9 cellular contexts compared by ENCODE assay signal in genomic region chr2:63078852-63079606, GRCh38. TPM values are rescaled to one million over a fixed set of nuclear protein-coding genes. Genes with fewer than 3 reads are reported as not detected.
DNase-seq lines count a peak whose midpoint lies in the region; ATAC-seq and TF ChIP-seq lines count a peak whose summit lies in the region.
"Had no signal": no experiment of that assay in that cellular context is flagged by ENCODE, and none has a peak within 500 bp of the region (broad histone marks: within the 10 kb centered on the region; RNA-seq: fewer than 3 reads in every experiment).

No MANE protein-coding gene starts in this region.

- H3K4me3 ChIP-seq in AG04450 (ENCODE audit: low read depth, low read length), result no peak overlapping the region
- no peak overlapping the region for H3K4me3 ChIP-seq in epithelial cell of proximal tubule (ENCODE audit: low read depth, low read length)

- no peak for ATAC-seq in HG03280 (IDR thresholded peaks at IDR 0.05; ENCODE audit: unreplicated experiment)

- H3K27ac ChIP-seq in AG04450 (ENCODE audit: low read depth, low read length), result no peak overlapping the region
- H3K27ac ChIP-seq: RWPE1 had no signal

- peak; percentile 43 for TF ChIP-seq CTCF in AG04450 (IDR thresholded peaks at IDR 0.05; ENCODE audit: low read depth, low read length)
- peak; percentile 36 for TF ChIP-seq CTCF in GM10266 (IDR thresholded peaks at IDR 0.05; ENCODE audit: control insufficient read depth, insufficient read depth, low read depth, missing control alignments)
- TF ChIP-seq CTCF in epithelial cell of proximal tubule (conservative IDR thresholded peaks at IDR 0.05; ENCODE audit: low read depth, low read length), result peak; percentile 37

- no peaks in the 10 kb centered on the region for H3K9me3 ChIP-seq in AG04450 (ENCODE audit: control insufficient read depth, insufficient read depth, low read length)

- H3K27me3 ChIP-seq in AG04450 (ENCODE audit: control insufficient read depth, insufficient read depth, low read length), result no peaks in the 10 kb centered on the region

- DNase-seq in AG04450 (ENCODE audit: low read depth, low spot score) (no peak), GM10266 (ENCODE audit: extremely low spot score) (no peak), NCI-H1694 (lab: John Stamatoyannopoulos, UW) (peak; percentile 6), epithelial cell of proximal tubule (ENCODE audit: low read depth) (peak; percentile 53), DMS153 (lab: John Stamatoyannopoulos, UW) (no peak), NCI-H2227 treated with DMSO at 0.1 percent for 48 hours (lab: John Stamatoyannopoulos, UW) (no peak), head of caudate nucleus (no peak)

- CTCF ChIA-PET in AG04450 (lab: Charles Lee), result interaction anchor here (0.6 to 2.4 kb wide), 6 partner anchors 27 to 622 kb away, joined by 3 to 14 read pairs (median 3); no protein-coding TSS in a partner anchor

- intact Hi-C loops in head of caudate nucleus (cut with DNase I), result no loop called here

- POLR2A ChIA-PET in AG04450 (lab: Yijun Ruan, JAX), result no interaction called here

RNA-seq across cellular contexts. Expression of gene OTX1, which starts 28.4 kb away (rescaled TPM):
- polyA plus RNA-seq in AG04450 (2011; rRNA removed), result not detected in 2 replicates
- not detected in 2 replicates for polyA minus RNA-seq in AG04450 (2011; rRNA and poly(A)+ RNA removed)
- not detected in 2 replicates for total RNA-seq in epithelial cell of proximal tubule

Comparison
In these comparisons a context has a peak if more than half of its experiments do, and no peak if none do; other contexts are left out.
1. DNase-seq: peak in NCI-H1694 (single experiment) and epithelial cell of proximal tubule (single experiment); none in AG04450 (single experiment), GM10266 (single experiment), DMS153 (single experiment), NCI-H2227 treated with DMSO at 0.1 percent for 48 hours (single experiment) and head of caudate nucleus (0 of 42).
2. Peak in every context shown above with its lines, with median percentiles within 50 percentile points of each other: CTCF ChIP-seq.